ENCODE assay signal across 14 cellular contexts in genomic region chr6:4676016-4676415, GRCh38.
DNase-seq lines count a peak whose midpoint lies in the region; ATAC-seq and TF ChIP-seq lines count a peak whose summit lies in the region.
"Had no signal": no experiment of that assay in that cellular context is flagged by ENCODE, and none has a peak within 500 bp of the region (broad histone marks: within the 10 kb centered on the region; RNA-seq: fewer than 3 reads in every experiment).

No MANE protein-coding gene starts in this region.

- H3K18ac ChIP-seq in trophoblast cell (ENCODE audit: low read length), result no peak overlapping the region

- no peaks in the 10 kb centered on the region for H3K79me2 ChIP-seq in trophoblast cell (ENCODE audit: control insufficient read depth, insufficient read depth, low read length, poor library complexity)

- peak overlapping the region; percentile 31 for H2BK12ac ChIP-seq in trophoblast cell (ENCODE audit: low read length)

- no peak overlapping the region for H3K23ac ChIP-seq in trophoblast cell (ENCODE audit: low read length)

- DNase-seq in colonic mucosa (peak; percentile 6), left lobe of liver (ENCODE audit: low spot score) (peak; percentile 28), trophoblast cell (no peak), glomerular visceral epithelial cell (ENCODE audit: extremely low spot score) (no peak), foreskin fibroblast (no peak)
- DNase-seq in activated naive CD4-positive, alpha-beta T cell treated with Interleukin-2 at 50 U/mL for 16 hours, result no peak
- DNase-seq: C1 segment of cervical spinal cord; Calu3; CD4-positive, alpha-beta memory T cell; COR-L47; DMS53; DND-41; GOT3; HCEC 1CT had no signal

- no peak overlapping the region for H2BK5ac ChIP-seq in trophoblast cell (ENCODE audit: low read depth, low read length, poor library complexity)

- no peaks in the 10 kb centered on the region for H3K9me3 ChIP-seq in colonic mucosa
- no peaks in the 10 kb centered on the region for H3K9me3 ChIP-seq in trophoblast cell (ENCODE audit: insufficient read depth, low read depth, low read length)

- H2AK5ac ChIP-seq in trophoblast cell (ENCODE audit: low read length), result no peak overlapping the region

- intact Hi-C loops in colonic mucosa (cut with DNase I), result no loop called here

- H3K9ac ChIP-seq in colonic mucosa (ENCODE audit: low read depth in 2 of 2, low read length in 2 of 2), result no peak overlapping the region
- H3K9ac ChIP-seq in trophoblast cell (ENCODE audit: low read length), result no peak overlapping the region

- no peaks in the 10 kb centered on the region for H3K79me1 ChIP-seq in trophoblast cell (ENCODE audit: low read length)

- no peak overlapping the region for H3K4ac ChIP-seq in trophoblast cell (ENCODE audit: low read depth, low read length)

- ATAC-seq in left lobe of liver, result no peak

- no peak overlapping the region for H3K27ac ChIP-seq in colonic mucosa
- H3K27ac ChIP-seq in trophoblast cell (ENCODE audit: low read depth, low read length), result no peak overlapping the region

- no peak overlapping the region for H3K4me2 ChIP-seq in trophoblast cell (ENCODE audit: low read length)

- H2AFZ ChIP-seq in trophoblast cell (ENCODE audit: insufficient read depth, low read length, poor library complexity), result no peak overlapping the region

- TF ChIP-seq CTCF in colonic mucosa (IDR thresholded peaks at IDR 0.05) (no peak), foreskin fibroblast (IDR thresholded peaks at IDR 0.05; ENCODE audit: low read depth, low read length) (no peak)

- H4K12ac ChIP-seq in trophoblast cell (ENCODE audit: low read depth, low read length), result no peak overlapping the region

- no peak overlapping the region for H3K14ac ChIP-seq in trophoblast cell (ENCODE audit: low read length)

- H3K4me1 ChIP-seq in colonic mucosa (no peaks in the 10 kb centered on the region), trophoblast cell (ENCODE audit: control insufficient read depth in 1 of 2, insufficient read depth in 2 of 2, low read length in 2 of 2) (peaks cover 0 to 5% of the 10 kb centered on the region in 2 experiments)

- H4K8ac ChIP-seq in trophoblast cell (ENCODE audit: low read depth, low read length), result no peak overlapping the region

- no peak overlapping the region for H2BK120ac ChIP-seq in trophoblast cell (ENCODE audit: insufficient read depth, low read length, poor library complexity)

- WGBS in trophoblast cell (ENCODE audit: extremely low coverage, insufficient coverage, insufficient read length), result no CpG with 5 or more reads among the region's 9 CpGs

- H3K36me3 ChIP-seq in colonic mucosa (no peaks in the 10 kb centered on the region), trophoblast cell (ENCODE audit: control insufficient read depth in 1 of 2, insufficient read depth in 2 of 2, low read length in 2 of 2) (no peaks in the 10 kb centered on the region)

- H3K4me3 ChIP-seq in colonic mucosa (no peak overlapping the region), trophoblast cell (ENCODE audit: low read depth, low read length) (no peak overlapping the region), foreskin fibroblast (ENCODE audit: low read depth in 1 of 2, low read length in 2 of 2) (no peak overlapping the region)

- no peaks in the 10 kb centered on the region for H3K27me3 ChIP-seq in colonic mucosa
- no peaks in the 10 kb centered on the region for H3K27me3 ChIP-seq in trophoblast cell (ENCODE audit: insufficient read depth, low read length)

- no peak overlapping the region for H4K91ac ChIP-seq in trophoblast cell (ENCODE audit: low read depth, low read length)

Comparison
In these comparisons a context has a peak if more than half of its experiments do, and no peak if none do; other contexts are left out.
1. DNase-seq: peak in colonic mucosa (single experiment) and left lobe of liver (single experiment); none in trophoblast cell (0 of 2), activated naive CD4-positive, alpha-beta T cell treated with Interleukin-2 at 50 U/mL for 16 hours (single experiment), glomerular visceral epithelial cell (single experiment) and foreskin fibroblast (0 of 2).